ENCODE assay signal across 9 cellular contexts in the genomic region with DNA sequence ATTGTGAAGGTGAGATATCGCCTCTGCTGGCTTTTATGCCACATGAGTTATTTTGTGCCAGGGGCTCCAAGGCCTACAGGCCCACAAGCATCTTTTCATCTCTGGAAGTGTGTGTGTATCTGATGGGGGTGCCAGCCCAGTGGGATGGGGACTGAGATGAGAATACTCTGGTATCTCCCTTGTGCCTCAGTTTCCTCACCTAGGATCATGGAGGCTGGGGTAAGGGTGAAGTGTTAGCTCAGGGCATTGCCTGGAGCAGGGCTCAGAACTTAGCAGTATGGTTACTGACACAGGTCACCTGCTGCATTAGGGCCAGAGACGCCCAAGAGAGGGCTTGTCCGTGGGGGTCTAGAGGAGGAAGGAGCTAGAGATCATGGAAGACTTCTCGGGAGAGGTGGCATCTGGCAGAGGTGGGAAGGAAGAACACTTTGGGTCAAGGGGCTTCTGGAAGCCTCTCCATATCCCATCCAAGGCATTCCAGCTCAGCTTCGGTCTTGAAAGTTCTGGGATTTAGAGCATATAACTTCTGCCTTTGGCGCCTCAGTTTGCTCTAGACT. TPM values are rescaled to one million over a fixed set of nuclear protein-coding genes. Genes with fewer than 3 reads are reported as not detected.
DNase-seq lines count a peak whose midpoint lies in the region; ATAC-seq and TF ChIP-seq lines count a peak whose summit lies in the region.
"Had no signal": no experiment of that assay in that cellular context is flagged by ENCODE, and none has a peak within 500 bp of the region (broad histone marks: within the 10 kb centered on the region; RNA-seq: fewer than 3 reads in every experiment).

No MANE protein-coding gene starts in this region.

- DNase-seq in Panc1 (ENCODE audit: low read depth, low spot score) (no peak), esophagus squamous epithelium (lab: John Stamatoyannopoulos, UW) (no peak), AG20443 (ENCODE audit: low spot score) (no peak)
- DNase-seq: NCI-H2227 treated with DMSO at 0.1 percent for 48 hours had no signal

- BruUV-seq in Panc1 (replicated peaks; lab: Mats Ljungman, UMichigan), result no TSS peak

- H3K36me3 ChIP-seq in ES-I3 (ENCODE audit: insufficient read depth, low read length), result no peaks in the 10 kb centered on the region
- H3K36me3 ChIP-seq in Panc1 (ENCODE audit: control insufficient read depth, insufficient read depth, low read length), result no peaks in the 10 kb centered on the region
- H3K36me3 ChIP-seq in esophagus squamous epithelium, result no peaks in the 10 kb centered on the region
- H3K36me3 ChIP-seq in rectal smooth muscle tissue (ENCODE audit: control insufficient read depth, insufficient read depth, low read length), result no peaks in the 10 kb centered on the region

- POLR2A ChIA-PET in Panc1 (lab: Charles Lee), result no interaction called here

- CTCF ChIA-PET in Panc1 (lab: Charles Lee), result no interaction called here

- intact Hi-C loops in Panc1 (cut with micrococcal nuclease; ENCODE audit: unreplicated experiment) (no loop called here), esophagus squamous epithelium (cut with DNase I) (no loop called here)

- H3K27me3 ChIP-seq in Panc1 (ENCODE audit: control insufficient read depth, insufficient read depth, low read length), result no peaks in the 10 kb centered on the region
- H3K27me3 ChIP-seq in esophagus squamous epithelium, result peaks cover 0 to 77% (median 3%) of the 10 kb centered on the region in 4 donors
- peaks cover 3% of the 10 kb centered on the region for H3K27me3 ChIP-seq in rectal smooth muscle tissue (ENCODE audit: control insufficient read depth, insufficient read depth, low read length)

- no peak for ATAC-seq in Panc1
- ATAC-seq in GM18502 (IDR thresholded peaks at IDR 0.05; ENCODE audit: poor library complexity, unreplicated experiment), result no peak
- no peak for ATAC-seq in HG03439 (IDR thresholded peaks at IDR 0.05; ENCODE audit: unreplicated experiment)
- no peak for ATAC-seq in HG02610 (IDR thresholded peaks at IDR 0.05; ENCODE audit: unreplicated experiment)

- H3K9me3 ChIP-seq in ES-I3 (ENCODE audit: control insufficient read depth, insufficient read depth, low read length) (no peaks in the 10 kb centered on the region), Panc1 (ENCODE audit: control insufficient read depth, insufficient read depth, low read depth, low read length) (no peaks in the 10 kb centered on the region), esophagus squamous epithelium (no peaks in the 10 kb centered on the region)

- peaks cover 3% of the 10 kb centered on the region; the same call in 1 of the 2 replicates for H3K4me1 ChIP-seq in ES-I3 (ENCODE audit: insufficient read depth, low read length)
- H3K4me1 ChIP-seq in Panc1 (ENCODE audit: control insufficient read depth, insufficient read depth, low read length), result no peaks in the 10 kb centered on the region; the same call in 1 of the 2 replicates
- peaks cover 9 to 41% (median 19%) of the 10 kb centered on the region in 3 donors for H3K4me1 ChIP-seq in esophagus squamous epithelium
- H3K4me1 ChIP-seq in rectal smooth muscle tissue (ENCODE audit: control insufficient read depth, insufficient read depth, low read length), result peaks cover 17% of the 10 kb centered on the region

- H3K9ac ChIP-seq in ES-I3 (ENCODE audit: low read depth, low read length) (peak overlapping the region; percentile 73; the same call in 1 of the 2 replicates), rectal smooth muscle tissue (ENCODE audit: low read length) (no peak overlapping the region)

- 70 to 71% methylated on average over 4 to 6 of the region's 6 CpGs for WGBS in esophagus squamous epithelium, 2 donors

- no peak overlapping the region for H3K27ac ChIP-seq in Panc1 (ENCODE audit: low read length)
- no peak overlapping the region for H3K27ac ChIP-seq in esophagus squamous epithelium
- no peak overlapping the region for H3K27ac ChIP-seq in rectal smooth muscle tissue (ENCODE audit: low read depth, low read length)

- TF ChIP-seq CTCF in Panc1 (IDR thresholded peaks at IDR 0.05), result no peak
- TF ChIP-seq CTCF in esophagus squamous epithelium (IDR thresholded peaks at IDR 0.05), result no peak

- in situ Hi-C loops in Panc1 (cut with HindIII; ENCODE audit: low pct_unique_long_range_greater_than_20kb, low sequenced_read_pairs), result no loop called here

- H3K4me3 ChIP-seq in Panc1 (ENCODE audit: low read depth in 2 of 2, low read length in 2 of 2), result peak overlapping the region; percentile 40 to 42
- peak overlapping the region in 3 of 4 donors; percentile 42 to 78 (median 59) for H3K4me3 ChIP-seq in esophagus squamous epithelium
- H3K4me3 ChIP-seq in rectal smooth muscle tissue (ENCODE audit: low read length), result peak overlapping the region; percentile 66

- TF ChIP-seq POLR2A in esophagus squamous epithelium (IDR thresholded peaks at IDR 0.05), result no peak

RNA-seq across cellular contexts. Expression of a gene that starts 0.8 kb away (rescaled TPM):
- 13.7 TPM for total RNA-seq in Panc1 (2021; ENCODE audit: unreplicated experiment)
- 20.5 TPM for polyA plus RNA-seq in Panc1 (2012; ENCODE audit: insufficient read length)
- 1 to 10 TPM in 3 of 4 donors, under 1 TPM in 1; 0.40 to 8.8 (median 5.2) TPM for total RNA-seq in esophagus squamous epithelium

RNA-seq across cellular contexts. Expression of a gene that starts 49.1 kb away (rescaled TPM):
- 26.7 TPM for total RNA-seq in Panc1 (2021; ENCODE audit: unreplicated experiment)
- 57.4 TPM for polyA plus RNA-seq in Panc1 (2012; ENCODE audit: insufficient read length)
- 10 to 100 TPM; 12.6 to 61.3 (median 31.4) TPM for total RNA-seq in esophagus squamous epithelium
